ENCODE assay signal across 28 cellular contexts in genomic region chr16:8733849-8734540, GRCh38.
"Had no signal": no experiment of that assay in that cellular context is flagged by ENCODE, and none has a peak within 500 bp of the region (broad histone marks: within the 10 kb centered on the region; RNA-seq: fewer than 3 reads in every experiment).

No MANE protein-coding gene starts in this region.

- H3K9me3 Mint-ChIP-seq: activated B cell treated with CpG ODN at 0.5 μM for 24 hours; activated T-cell treated with anti-CD3 and anti-CD28 coated beads, Interleukin-2, amount 50 U/mL, for 4 hours had no signal

- H3K27me3 Mint-ChIP-seq: activated B cell treated with CpG ODN at 0.5 μM for 24 hours; activated CD4-positive, alpha-beta T cell treated with anti-CD3 and anti-CD28 coated beads, Interleukin-2, amount 10 ng/mL, durations not matched to agents 24 days and 14 days had no signal

- H3K36me3 ChIP-seq: cardiac muscle cell, SJSA1 had no signal

- H3K4me3 Mint-ChIP-seq: activated B cell treated with CpG ODN at 0.5 μM for 24 hours; activated CD4-positive, alpha-beta T cell treated with anti-CD3 and anti-CD28 coated beads, Interleukin-2, amount 10 ng/mL, durations not matched to agents 24 days and 14 days; activated T-cell treated with anti-CD3 and anti-CD28 coated beads, Interleukin-2, amount 50 U/mL, for 4 hours; brain; T-helper 1 cell treated with Interleukin-12 subunit alpha and Interleukin-12 subunit beta and Interleukin-4 antibody, amounts not matched to agents 30 μg/mL and 1 μg/mL, for 36 hours had no signal

- H3K4me3 ChIP-seq: cardiac muscle cell, SJSA1 had no signal

- H3K27ac ChIP-seq: cardiac muscle cell, SJSA1 had no signal

- ATAC-seq: activated naive CD4-positive, alpha-beta T cell treated with anti-CD3 and anti-CD28 coated beads, Interleukin-2, amount 50 U/mL, for 72 hours; activated T-cell treated with anti-CD3 and anti-CD28 coated beads, Interleukin-2, amount 50 U/mL, for 4 hours had no signal

- H3K27ac Mint-ChIP-seq: activated B cell treated with CpG ODN at 0.5 μM for 24 hours; activated CD4-positive, alpha-beta T cell treated with anti-CD3 and anti-CD28 coated beads, Interleukin-2, amount 10 ng/mL, durations not matched to agents 24 days and 14 days; activated naive CD4-positive, alpha-beta T cell treated with anti-CD3 and anti-CD28 coated beads, Interleukin-2, amount 50 U/mL, for 72 hours; T-helper 1 cell treated with Interleukin-12 subunit alpha and Interleukin-12 subunit beta and Interleukin-4 antibody, amounts not matched to agents 30 μg/mL and 1 μg/mL, for 36 hours had no signal

- H3K27me3 ChIP-seq: cardiac muscle cell, SJSA1 had no signal

- DNase-seq: activated B cell treated with CpG ODN at 0.5 μM for 24 hours; activated CD4-positive, alpha-beta T cell treated with anti-CD3 and anti-CD28 coated beads for 1 hour; activated CD4-positive, alpha-beta T cell treated with anti-CD3 and anti-CD28 coated beads, Interleukin-2, amount 10 ng/mL, durations not matched to agents 24 days and 14 days; activated CD4-positive, alpha-beta T cell treated with anti-CD3 and anti-CD28 coated beads, Interleukin-2, amount 50 U/mL, for 48 hours; activated effector memory CD4-positive, alpha-beta T cell treated with anti-CD3 and anti-CD28 coated beads, Interleukin-2, amount 50 U/mL, for 16 hours; activated naive CD4-positive, alpha-beta T cell treated with Interleukin-2 at 50 U/mL for 16 hours; activated T-cell treated with anti-CD3 and anti-CD28 coated beads, Interleukin-2, amount 50 U/mL, for 4 hours; amygdala; Kasumi-1; KBM-7; NCI-H1048; NCI-H146; NCI-H187 treated with DMSO at 0.1 percent for 48 hours; NCI-H2081 treated with DMSO at 0.1 percent for 48 hours; NCI-H2227 treated with DMSO at 0.1 percent for 48 hours; NCI-H446 treated with DMSO at 0.1 percent for 48 hours; NCI-H526 treated with DMSO at 0.1 percent for 48 hours; NCI-H82; NK-92 treated with Interleukin-12 subunit alpha and Interleukin-12 subunit beta, amount 100 ng/mL, for 24 hours; SHP77; T-helper 9 cell had no signal

- H3K9me3 ChIP-seq: SJSA1 had no signal

- FAIRE-seq: astrocyte, RCC 7860 had no signal
